Comparison of ENCODE assay signal across 19 cellular contexts in genomic region chr20:57754190-57754589, GRCh38.
"Had no signal": no experiment of that assay in that cellular context is flagged by ENCODE, and none has a peak within 500 bp of the region (broad histone marks: within the 10 kb centered on the region; RNA-seq: fewer than 3 reads in every experiment).

No MANE protein-coding gene starts in this region.

- H3K27me3 ChIP-seq: MG63, SJCRH30 had no signal

- DNase-seq: IMR-90; Karpas-422; KG1; MG63; NCI-H1092; NCI-H1417 treated with DMSO at 0.1 percent for 48 hours; NCI-H1930; NCI-H2081; NCI-H2107; NCI-H2227 treated with DMSO at 0.1 percent for 48 hours; NK-92 treated with Interleukin-12 subunit alpha and Interleukin-12 subunit beta, amount 100 ng/mL, for 24 hours; PC-3; SHP77 treated with DMSO at 0.1 percent for 48 hours; SJCRH30 had no signal

- H3K4me3 ChIP-seq: MG63, SJCRH30 had no signal

- H3K27ac ChIP-seq: HL-60, RWPE1, SJCRH30 had no signal

- H3K9me3 ChIP-seq: SJCRH30 had no signal

- H3K36me3 ChIP-seq: MG63, SJCRH30 had no signal

- ATAC-seq: Panc1, PC-3, Right ventricle myocardium inferior, SK-N-SH treated with all-trans-retinoic acid at 6 μM for 48 hours had no signal
